8 cellular contexts compared by ENCODE assay signal in the genomic region with DNA sequence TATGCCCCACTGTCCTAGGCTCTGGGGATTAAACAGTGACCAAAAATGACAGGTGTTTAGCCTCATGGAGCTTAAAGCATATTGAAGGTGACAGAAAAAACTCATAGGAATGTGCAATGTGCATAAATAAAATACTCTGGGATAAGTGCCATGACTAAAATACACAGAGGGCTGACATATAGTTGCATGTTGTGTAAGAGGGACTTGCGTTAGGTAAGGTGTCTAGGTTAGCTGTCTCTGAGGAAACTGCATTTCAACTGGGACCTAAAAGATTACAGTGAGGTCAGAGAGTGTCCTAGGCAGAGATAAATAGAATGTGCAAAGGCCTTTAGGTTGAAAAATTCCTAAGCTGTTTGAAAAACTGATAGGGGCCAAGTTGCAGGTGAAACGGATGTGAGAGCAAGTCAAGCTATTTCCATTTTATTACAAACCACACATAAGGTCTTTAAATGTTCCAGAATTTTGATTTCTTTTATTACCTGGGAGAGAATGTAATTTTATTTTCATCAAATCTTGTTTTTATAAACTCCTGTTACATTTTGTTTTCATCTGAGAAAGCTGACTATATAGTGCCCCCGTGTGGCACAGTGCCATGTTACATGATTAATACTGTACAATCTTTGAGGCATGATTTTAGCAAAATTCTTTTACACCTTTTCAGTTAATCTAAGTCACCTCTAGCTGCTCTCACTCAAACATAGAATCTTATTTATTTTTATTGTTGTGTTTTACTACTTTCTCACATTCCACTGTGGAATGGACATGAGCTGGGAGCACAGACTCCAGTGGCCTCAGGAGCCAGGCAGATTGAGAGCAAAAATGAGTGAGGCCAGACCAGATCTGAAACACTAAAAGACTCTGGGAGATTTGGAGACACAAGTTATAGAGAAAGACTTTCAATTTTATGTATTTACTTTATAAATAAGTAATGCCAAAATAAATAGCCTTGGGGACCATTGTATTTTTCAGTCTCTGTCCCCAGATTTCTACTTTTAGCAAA.
DNase-seq lines count a peak whose midpoint lies in the region; ATAC-seq and TF ChIP-seq lines count a peak whose summit lies in the region.

No MANE protein-coding gene starts in this region.

- ATAC-seq in activated T-cell treated with anti-CD3 and anti-CD28 coated beads, Interleukin-2, amount 50 U/mL, for 72 hours (replicated peaks in 1 of 2) = no peak
- ATAC-seq in natural killer cell = no peak
- ATAC-seq in GM18867 (IDR thresholded peaks at IDR 0.05; ENCODE audit: unreplicated experiment) = no peak

- H3K4me1 Mint-ChIP-seq in activated T-cell treated with anti-CD3 and anti-CD28 coated beads, Interleukin-2, amount 50 U/mL, for 72 hours (ENCODE audit: low read depth) = no peaks in the 10 kb centered on the region
- H3K4me1 Mint-ChIP-seq in activated T-cell treated with anti-CD3 and anti-CD28 coated beads, Interleukin-2, amount 50 U/mL, for 24 hours (ENCODE audit: low read depth) = no peaks in the 10 kb centered on the region
- no peaks in the 10 kb centered on the region for H3K4me1 Mint-ChIP-seq in natural killer cell
- H3K4me1 Mint-ChIP-seq in activated naive CD4-positive, alpha-beta T cell treated with anti-CD3 and anti-CD28 coated beads, Interleukin-2, amount 10 ng/mL, durations not matched to agents 7 days and 5 days = no peaks in the 10 kb centered on the region

- no peaks in the 10 kb centered on the region for H3K79me2 ChIP-seq in parathyroid adenoma

- intact Hi-C loops in dorsolateral prefrontal cortex (cut with DNase I) (no loop called here), natural killer cell (cut with micrococcal nuclease) (no loop called here)

- H3K9me3 Mint-ChIP-seq in activated T-cell treated with anti-CD3 and anti-CD28 coated beads, Interleukin-2, amount 50 U/mL, for 72 hours = peaks cover 2 to 3% of the 10 kb centered on the region in 2 donors
- H3K9me3 Mint-ChIP-seq in activated T-cell treated with anti-CD3 and anti-CD28 coated beads, Interleukin-2, amount 50 U/mL, for 24 hours = peaks cover 5% of the 10 kb centered on the region
- peaks cover 2 to 4% of the 10 kb centered on the region in 2 donors for H3K9me3 Mint-ChIP-seq in natural killer cell
- peaks cover 1% of the 10 kb centered on the region for H3K9me3 Mint-ChIP-seq in activated naive CD4-positive, alpha-beta T cell treated with anti-CD3 and anti-CD28 coated beads, Interleukin-2, amount 10 ng/mL, durations not matched to agents 7 days and 5 days

- no peak overlapping the region for H3K4me3 ChIP-seq in MG63
- no peak overlapping the region for H3K4me3 ChIP-seq in dorsolateral prefrontal cortex
- no peak overlapping the region for H3K4me3 ChIP-seq in parathyroid adenoma (ENCODE audit: low read depth, low read length)

- peaks cover 9% of the 10 kb centered on the region for H3K4me1 ChIP-seq in parathyroid adenoma

- DNase-seq in activated T-cell treated with anti-CD3 and anti-CD28 coated beads, Interleukin-2, amount 50 U/mL, for 72 hours = peak; percentile 2 to 5
- DNase-seq in activated T-cell treated with anti-CD3 and anti-CD28 coated beads, Interleukin-2, amount 50 U/mL, for 24 hours = no peak
- peak; percentile 27 for DNase-seq in MG63
- DNase-seq in dorsolateral prefrontal cortex = peak in 4 of 10 donors; percentile 29 to 71 (median 44)
- no peak for DNase-seq in natural killer cell
- DNase-seq in activated naive CD4-positive, alpha-beta T cell treated with anti-CD3 and anti-CD28 coated beads, Interleukin-2, amount 10 ng/mL, durations not matched to agents 7 days and 5 days = no peak

- H3K9me3 ChIP-seq in MG63 (no peaks in the 10 kb centered on the region), parathyroid adenoma (ENCODE audit: control insufficient read depth, low read length) (no peaks in the 10 kb centered on the region)

- TF ChIP-seq CTCF in dorsolateral prefrontal cortex (IDR thresholded peaks at IDR 0.05 in 54 of 56, conservative IDR thresholded peaks at IDR 0.05 in 2 of 56; ENCODE audit: low read depth in 1 of 56, partially characterized antibody in 56 of 56) = peak in 54 of 56 donors; percentile 6 to 60 (median 42)
- peak; percentile 69 for TF ChIP-seq CTCF in parathyroid adenoma (IDR thresholded peaks at IDR 0.05)
- no peak for TF ChIP-seq CTCF in natural killer cell (IDR thresholded peaks at IDR 0.05)

- no peak overlapping the region for H3K4me3 Mint-ChIP-seq in activated T-cell treated with anti-CD3 and anti-CD28 coated beads, Interleukin-2, amount 50 U/mL, for 72 hours
- H3K4me3 Mint-ChIP-seq in activated T-cell treated with anti-CD3 and anti-CD28 coated beads, Interleukin-2, amount 50 U/mL, for 24 hours = no peak overlapping the region
- H3K4me3 Mint-ChIP-seq in natural killer cell = no peak overlapping the region
- H3K4me3 Mint-ChIP-seq in activated naive CD4-positive, alpha-beta T cell treated with anti-CD3 and anti-CD28 coated beads, Interleukin-2, amount 10 ng/mL, durations not matched to agents 7 days and 5 days = no peak overlapping the region

- CTCF ChIA-PET in activated naive CD4-positive, alpha-beta T cell treated with anti-CD3 and anti-CD28 coated beads, Interleukin-2, amount 10 ng/mL, durations not matched to agents 7 days and 5 days (lab: Charles Lee) = interaction anchor here (1.3 to 1.4 kb wide), 3 partner anchors 10 to 321 kb away, joined by 3 to 7 read pairs (median 3); no protein-coding TSS in a partner anchor

- H3K36me3 Mint-ChIP-seq in activated T-cell treated with anti-CD3 and anti-CD28 coated beads, Interleukin-2, amount 50 U/mL, for 72 hours (ENCODE audit: insufficient read depth in 2 of 2) = no peaks in the 10 kb centered on the region
- no peaks in the 10 kb centered on the region for H3K36me3 Mint-ChIP-seq in activated T-cell treated with anti-CD3 and anti-CD28 coated beads, Interleukin-2, amount 50 U/mL, for 24 hours (ENCODE audit: low read depth)
- no peaks in the 10 kb centered on the region for H3K36me3 Mint-ChIP-seq in natural killer cell
- no peaks in the 10 kb centered on the region for H3K36me3 Mint-ChIP-seq in activated naive CD4-positive, alpha-beta T cell treated with anti-CD3 and anti-CD28 coated beads, Interleukin-2, amount 10 ng/mL, durations not matched to agents 7 days and 5 days

- H3K27ac Mint-ChIP-seq in activated T-cell treated with anti-CD3 and anti-CD28 coated beads, Interleukin-2, amount 50 U/mL, for 72 hours = no peak overlapping the region
- H3K27ac Mint-ChIP-seq in activated T-cell treated with anti-CD3 and anti-CD28 coated beads, Interleukin-2, amount 50 U/mL, for 24 hours = no peak overlapping the region
- no peak overlapping the region for H3K27ac Mint-ChIP-seq in natural killer cell
- H3K27ac Mint-ChIP-seq in activated naive CD4-positive, alpha-beta T cell treated with anti-CD3 and anti-CD28 coated beads, Interleukin-2, amount 10 ng/mL, durations not matched to agents 7 days and 5 days = no peak overlapping the region

- H3K27me3 ChIP-seq in MG63 = no peaks in the 10 kb centered on the region
- H3K27me3 ChIP-seq in dorsolateral prefrontal cortex = no peaks in the 10 kb centered on the region
- no peaks in the 10 kb centered on the region for H3K27me3 ChIP-seq in parathyroid adenoma (ENCODE audit: control insufficient read depth, insufficient read depth, low read length)

- H3K36me3 ChIP-seq in MG63 (no peaks in the 10 kb centered on the region), parathyroid adenoma (ENCODE audit: control insufficient read depth, insufficient read depth, low read length) (no peaks in the 10 kb centered on the region)

- H3K27ac ChIP-seq in dorsolateral prefrontal cortex (no peak overlapping the region), parathyroid adenoma (no peak overlapping the region)

- H3K27me3 Mint-ChIP-seq in activated T-cell treated with anti-CD3 and anti-CD28 coated beads, Interleukin-2, amount 50 U/mL, for 72 hours (ENCODE audit: low read depth) = no peaks in the 10 kb centered on the region
- H3K27me3 Mint-ChIP-seq in activated T-cell treated with anti-CD3 and anti-CD28 coated beads, Interleukin-2, amount 50 U/mL, for 24 hours = no peaks in the 10 kb centered on the region
- H3K27me3 Mint-ChIP-seq in natural killer cell (ENCODE audit: low read depth in 2 of 2) = no peaks in the 10 kb centered on the region
- H3K27me3 Mint-ChIP-seq in activated naive CD4-positive, alpha-beta T cell treated with anti-CD3 and anti-CD28 coated beads, Interleukin-2, amount 10 ng/mL, durations not matched to agents 7 days and 5 days = no peaks in the 10 kb centered on the region

- no peak overlapping the region for H3K4me2 ChIP-seq in parathyroid adenoma (ENCODE audit: low read length)

- no peak overlapping the region for H2AFZ ChIP-seq in parathyroid adenoma

- H3K9ac ChIP-seq in parathyroid adenoma = no peak overlapping the region

Comparison
In these comparisons a context has a peak if more than half of its experiments do, and no peak if none do; other contexts are left out.
1. DNase-seq: peak in activated T-cell treated with anti-CD3 and anti-CD28 coated beads, Interleukin-2, amount 50 U/mL, for 72 hours (2 of 2) and MG63 (single experiment); none in activated T-cell treated with anti-CD3 and anti-CD28 coated beads, Interleukin-2, amount 50 U/mL, for 24 hours (single experiment), natural killer cell (single experiment) and activated naive CD4-positive, alpha-beta T cell treated with anti-CD3 and anti-CD28 coated beads, Interleukin-2, amount 10 ng/mL, durations not matched to agents 7 days and 5 days (single experiment).